10 cellular contexts compared by ENCODE assay signal in genomic region chr16:81836279-81837054, GRCh38. TPM values are rescaled to one million over a fixed set of nuclear protein-coding genes. Genes with fewer than 3 reads are reported as not detected.
A peak's percentile ranks its signal among the peaks of the same experiment; 100 is the strongest.
DNase-seq lines count a peak whose midpoint lies in the region; ATAC-seq and TF ChIP-seq lines count a peak whose summit lies in the region.
"Had no signal": no experiment of that assay in that cellular context is flagged by ENCODE, and none has a peak within 500 bp of the region (broad histone marks: within the 10 kb centered on the region; RNA-seq: fewer than 3 reads in every experiment).

No MANE protein-coding gene starts in this region.

- no peak overlapping the region for H3K27ac Mint-ChIP-seq in activated T-cell treated with anti-CD3 and anti-CD28 coated beads, Interleukin-2, amount 50 U/mL, for 72 hours
- peak overlapping the region; percentile 97 for H3K27ac Mint-ChIP-seq in stimulated activated memory B cell treated with anti-CD40 and anti-IgM and Interleukin-4, amounts not matched to agents 10 μg/mL and 1 μg/mL and 100 μg/mL, for 72 hours

- peaks cover 12% of the 10 kb centered on the region for H3K4me1 Mint-ChIP-seq in activated T-cell treated with anti-CD3 and anti-CD28 coated beads, Interleukin-2, amount 50 U/mL, for 72 hours (ENCODE audit: low read depth)
- H3K4me1 Mint-ChIP-seq in stimulated activated memory B cell treated with anti-CD40 and anti-IgM and Interleukin-4, amounts not matched to agents 10 μg/mL and 1 μg/mL and 100 μg/mL, for 72 hours, result peaks cover 86% of the 10 kb centered on the region

- no peak overlapping the region for H3K27ac ChIP-seq in A673 (ENCODE audit: low read depth, low read length, poor library complexity, severe bottlenecking)

- POLR2A ChIA-PET in A673 (lab: Charles Lee; ENCODE audit: low non-redundant PET), result no interaction called here

- ATAC-seq in activated T-cell treated with anti-CD3 and anti-CD28 coated beads, Interleukin-2, amount 50 U/mL, for 72 hours (replicated peaks in 1 of 2), result peak; percentile 39 to 58
- peak; percentile 72 for ATAC-seq in HG02678 (IDR thresholded peaks at IDR 0.05; ENCODE audit: unreplicated experiment)
- peak; percentile 91 for ATAC-seq in stimulated activated memory B cell treated with anti-CD40 and anti-IgM and Interleukin-4, amounts not matched to agents 10 μg/mL and 1 μg/mL and 100 μg/mL, for 72 hours

- no peak overlapping the region for H3K4me3 Mint-ChIP-seq in activated T-cell treated with anti-CD3 and anti-CD28 coated beads, Interleukin-2, amount 50 U/mL, for 72 hours
- H3K4me3 Mint-ChIP-seq in stimulated activated memory B cell treated with anti-CD40 and anti-IgM and Interleukin-4, amounts not matched to agents 10 μg/mL and 1 μg/mL and 100 μg/mL, for 72 hours, result peak overlapping the region; percentile 72

- CTCF ChIA-PET in A673 (lab: Charles Lee), result no interaction called here

- no peaks in the 10 kb centered on the region for H3K9me3 Mint-ChIP-seq in activated T-cell treated with anti-CD3 and anti-CD28 coated beads, Interleukin-2, amount 50 U/mL, for 72 hours
- H3K9me3 Mint-ChIP-seq in stimulated activated memory B cell treated with anti-CD40 and anti-IgM and Interleukin-4, amounts not matched to agents 10 μg/mL and 1 μg/mL and 100 μg/mL, for 72 hours, result no peaks in the 10 kb centered on the region

- no peaks in the 10 kb centered on the region for H3K36me3 ChIP-seq in A673 (ENCODE audit: insufficient read depth, low read length, poor library complexity, severe bottlenecking)

- no peaks in the 10 kb centered on the region for H3K27me3 Mint-ChIP-seq in activated T-cell treated with anti-CD3 and anti-CD28 coated beads, Interleukin-2, amount 50 U/mL, for 72 hours (ENCODE audit: low read depth)
- no peaks in the 10 kb centered on the region for H3K27me3 Mint-ChIP-seq in stimulated activated memory B cell treated with anti-CD40 and anti-IgM and Interleukin-4, amounts not matched to agents 10 μg/mL and 1 μg/mL and 100 μg/mL, for 72 hours

- no peaks in the 10 kb centered on the region for H3K27me3 ChIP-seq in A673 (replicated peaks; ENCODE audit: insufficient read depth, low read depth, low read length, poor library complexity)

- intact Hi-C loops in A673 (cut with micrococcal nuclease; ENCODE audit: unreplicated experiment), result no loop called here

- H3K4me1 ChIP-seq in A673 (ENCODE audit: insufficient read depth, low read length, poor library complexity, severe bottlenecking), result no peaks in the 10 kb centered on the region

- H3K36me3 Mint-ChIP-seq in activated T-cell treated with anti-CD3 and anti-CD28 coated beads, Interleukin-2, amount 50 U/mL, for 72 hours (ENCODE audit: insufficient read depth in 2 of 2), result no peaks in the 10 kb centered on the region
- H3K36me3 Mint-ChIP-seq in stimulated activated memory B cell treated with anti-CD40 and anti-IgM and Interleukin-4, amounts not matched to agents 10 μg/mL and 1 μg/mL and 100 μg/mL, for 72 hours, result peaks cover 12% of the 10 kb centered on the region

- TF ChIP-seq CTCF in A673 (conservative IDR thresholded peaks at IDR 0.05; ENCODE audit: low read depth, low read length), result no peak

- no peaks in the 10 kb centered on the region for H3K9me3 ChIP-seq in A673 (ENCODE audit: low read depth, low read length, poor library complexity, severe bottlenecking)

- no peak for DNase-seq in activated T-cell treated with anti-CD3 and anti-CD28 coated beads, Interleukin-2, amount 50 U/mL, for 72 hours
- DNase-seq in activated T-cell treated with anti-CD3 and anti-CD28 coated beads, Interleukin-2, amount 50 U/mL, for 48 hours, result no peak
- DNase-seq in Jurkat, Clone E6-1 (ENCODE audit: low read depth, low spot score), result peak; percentile 12
- DNase-seq in A673 (ENCODE audit: low spot score), result no peak
- no peak for DNase-seq in NCI-H2081 (lab: John Stamatoyannopoulos, UW)
- DNase-seq in middle frontal gyrus (ENCODE audit: extremely low spot score, low spot score), result no peak
- DNase-seq: GOT3, NCI-H748 treated with DMSO at 0.1 percent for 48 hours had no signal

- BruUV-seq in A673 (replicated peaks; lab: Mats Ljungman, UMichigan), result no TSS peak

- no peak overlapping the region for H3K4me3 ChIP-seq in Jurkat, Clone E6-1 (ENCODE audit: low read length)
- no peak overlapping the region for H3K4me3 ChIP-seq in A673 (ENCODE audit: low read depth, low read length, poor library complexity, severe bottlenecking)

RNA-seq across cellular contexts. Expression of gene PLCG2, which starts 57.4 kb away (rescaled TPM):
- 10 to 100 TPM in 1 of 2 donors, 1 to 10 TPM in 1; 8.0 to 25.6 TPM for total RNA-seq in activated T-cell treated with anti-CD3 and anti-CD28 coated beads, Interleukin-2, amount 50 U/mL, for 72 hours
- polyA plus RNA-seq in Jurkat, Clone E6-1 (2012; ENCODE audit: insufficient read depth, insufficient read length), result 21.3 TPM
- 5.6 and 9.6 TPM in 2 replicates for total RNA-seq in A673 (2021)
